Comparison of ENCODE assay signal across 37 cellular contexts in genomic region chr4:127126718-127127117, GRCh38.
"Had no signal": no experiment of that assay in that cellular context is flagged by ENCODE, and none has a peak within 500 bp of the region (broad histone marks: within the 10 kb centered on the region; RNA-seq: fewer than 3 reads in every experiment).

No MANE protein-coding gene starts in this region.

- H3K9me3 ChIP-seq: ascending aorta had no signal

- H3K36me3 Mint-ChIP-seq: activated CD8-positive, alpha-beta memory T cell treated with anti-CD3 and anti-CD28 coated beads, Interleukin-2, amount 10 ng/mL, durations not matched to agents 7 days and 5 days; activated naive CD4-positive, alpha-beta T cell treated with anti-CD3 and anti-CD28 coated beads, Interleukin-2, amount 10 ng/mL, durations not matched to agents 7 days and 5 days; activated naive CD4-positive, alpha-beta T cell treated with anti-CD3 and anti-CD28 coated beads, Interleukin-2, amount 50 U/mL, for 24 hours; activated naive CD8-positive, alpha-beta T cell; activated naive CD8-positive, alpha-beta T cell treated with anti-CD3 and anti-CD28 coated beads, Interleukin-2, amount 10 ng/mL, durations not matched to agents 7 days and 5 days; brain had no signal

- H3K4me3 ChIP-seq: ascending aorta, cardiac muscle cell had no signal

- ATAC-seq: activated CD4-positive, alpha-beta T cell treated with anti-CD3 and anti-CD28 coated beads for 36 hours; activated CD4-positive, CD25-positive, alpha-beta regulatory T cell treated with anti-CD3 and anti-CD28 coated beads, Interleukin-2, amount 50 U/mL, for 24 hours; activated CD8-positive, alpha-beta memory T cell treated with anti-CD3 and anti-CD28 coated beads, Interleukin-2, amount 10 ng/mL, durations not matched to agents 7 days and 5 days; activated CD8-positive, alpha-beta T cell treated with anti-CD3 and anti-CD28 coated beads, Interleukin-2, amount 10 ng/mL, durations not matched to agents 7 days and 5 days; activated naive CD8-positive, alpha-beta T cell treated with anti-CD3 and anti-CD28 coated beads, Interleukin-2, amount 50 U/mL, for 24 hours had no signal

- H3K4me3 Mint-ChIP-seq: activated CD4-positive, alpha-beta memory T cell treated with anti-CD3 and anti-CD28 coated beads, Interleukin-2, amount 10 ng/mL, durations not matched to agents 7 days and 5 days; activated CD4-positive, alpha-beta T cell treated with anti-CD3 and anti-CD28 coated beads for 36 hours; activated CD4-positive, alpha-beta T cell treated with anti-CD3 and anti-CD28 coated beads, Interleukin-2, amount 10 ng/mL, durations not matched to agents 7 days and 5 days; activated CD8-positive, alpha-beta memory T cell treated with anti-CD3 and anti-CD28 coated beads, Interleukin-2, amount 10 ng/mL, durations not matched to agents 7 days and 5 days; activated CD8-positive, alpha-beta T cell treated with anti-CD3 and anti-CD28 coated beads, Interleukin-2, amount 10 ng/mL, durations not matched to agents 7 days and 5 days; activated naive CD4-positive, alpha-beta T cell treated with anti-CD3 and anti-CD28 coated beads, Interleukin-2, amount 10 ng/mL, durations not matched to agents 7 days and 5 days; activated naive CD4-positive, alpha-beta T cell treated with anti-CD3 and anti-CD28 coated beads, Interleukin-2, amount 50 U/mL, for 24 hours; activated naive CD8-positive, alpha-beta T cell; activated naive CD8-positive, alpha-beta T cell treated with anti-CD3 and anti-CD28 coated beads, Interleukin-2, amount 10 ng/mL, durations not matched to agents 7 days and 5 days; activated naive CD8-positive, alpha-beta T cell treated with anti-CD3 and anti-CD28 coated beads, Interleukin-2, amount 50 U/mL, for 24 hours; activated T-cell treated with anti-CD3 and anti-CD28 coated beads, Interleukin-2, amount 50 U/mL, for 24 hours; brain; central memory CD8-positive, alpha-beta T cell; T-helper 1 cell treated with Interleukin-12 subunit alpha and Interleukin-12 subunit beta and Interleukin-4 antibody, amounts not matched to agents 30 μg/mL and 1 μg/mL, for 36 hours; T-helper 2 cell treated with Interferon-gamma antibody and Interleukin-4, amounts not matched to agents 5 μg/mL and 100 μg/mL, for 36 hours had no signal

- H3K4me1 ChIP-seq: ascending aorta had no signal

- DNase-seq: activated CD4-positive, alpha-beta memory T cell treated with anti-CD3 and anti-CD28 coated beads, Interleukin-2, amount 10 ng/mL, durations not matched to agents 7 days and 5 days; activated CD4-positive, alpha-beta T cell treated with anti-CD3 and anti-CD28 coated beads for 1 hour; activated CD4-positive, alpha-beta T cell treated with anti-CD3 and anti-CD28 coated beads for 36 hours; activated CD4-positive, alpha-beta T cell treated with anti-CD3 and anti-CD28 coated beads for 48 hours; activated CD4-positive, alpha-beta T cell treated with anti-CD3 and anti-CD28 coated beads, Interleukin-2, amount 10 ng/mL, durations not matched to agents 7 days and 5 days; activated CD4-positive, alpha-beta T cell treated with anti-CD3 and anti-CD28 coated beads, Interleukin-2, amount 50 U/mL, for 48 hours; activated CD4-positive, CD25-positive, alpha-beta regulatory T cell; activated CD8-positive, alpha-beta memory T cell treated with anti-CD3 and anti-CD28 coated beads for 24 hours; activated CD8-positive, alpha-beta memory T cell treated with anti-CD3 and anti-CD28 coated beads, Interleukin-2, amount 10 ng/mL, durations not matched to agents 7 days and 5 days; activated CD8-positive, alpha-beta memory T cell treated with anti-CD3 and anti-CD28 coated beads, Interleukin-2, amount 50 U/mL, for 48 hours; activated CD8-positive, alpha-beta T cell treated with anti-CD3 and anti-CD28 coated beads, Interleukin-2, amount 10 ng/mL, durations not matched to agents 7 days and 5 days; activated effector memory CD4-positive, alpha-beta T cell treated with Interleukin-2 at 50 U/mL for 16 hours; activated gamma-delta T cell; activated naive CD4-positive, alpha-beta T cell treated with anti-CD3 and anti-CD28 coated beads, Interleukin-2, amount 10 ng/mL, durations not matched to agents 7 days and 5 days; activated naive CD4-positive, alpha-beta T cell treated with Interleukin-2 at 50 U/mL for 16 hours; activated naive CD8-positive, alpha-beta T cell treated with anti-CD3 and anti-CD28 coated beads, Interleukin-2, amount 10 ng/mL, durations not matched to agents 7 days and 5 days; activated naive CD8-positive, alpha-beta T cell treated with anti-CD3 and anti-CD28 coated beads, Interleukin-2, amount 50 U/mL, for 24 hours; activated T-cell treated with anti-CD3 and anti-CD28 coated beads, Interleukin-2, amount 50 U/mL, for 24 hours; activated T-cell treated with anti-CD3 and anti-CD28 coated beads, Interleukin-2, amount 50 U/mL, for 48 hours; amygdala; anterior cingulate cortex; caudate nucleus; cerebellar nuclear complex; T-helper 1 cell; T-helper 2 cell; T-helper 9 cell had no signal

- H3K27me3 ChIP-seq: ascending aorta, cardiac muscle cell had no signal

- H3K27ac ChIP-seq: ascending aorta, cardiac muscle cell, VCaP had no signal

- H3K27ac Mint-ChIP-seq: activated CD4-positive, alpha-beta memory T cell treated with anti-CD3 and anti-CD28 coated beads, Interleukin-2, amount 10 ng/mL, durations not matched to agents 7 days and 5 days; activated CD4-positive, alpha-beta T cell treated with anti-CD3 and anti-CD28 coated beads for 36 hours; activated CD4-positive, alpha-beta T cell treated with anti-CD3 and anti-CD28 coated beads, Interleukin-2, amount 10 ng/mL, durations not matched to agents 7 days and 5 days; activated CD8-positive, alpha-beta memory T cell treated with anti-CD3 and anti-CD28 coated beads, Interleukin-2, amount 10 ng/mL, durations not matched to agents 7 days and 5 days; activated CD8-positive, alpha-beta T cell treated with anti-CD3 and anti-CD28 coated beads, Interleukin-2, amount 10 ng/mL, durations not matched to agents 7 days and 5 days; activated naive CD4-positive, alpha-beta T cell treated with anti-CD3 and anti-CD28 coated beads, Interleukin-2, amount 10 ng/mL, durations not matched to agents 7 days and 5 days; activated naive CD4-positive, alpha-beta T cell treated with anti-CD3 and anti-CD28 coated beads, Interleukin-2, amount 50 U/mL, for 24 hours; activated naive CD8-positive, alpha-beta T cell; activated naive CD8-positive, alpha-beta T cell treated with anti-CD3 and anti-CD28 coated beads, Interleukin-2, amount 10 ng/mL, durations not matched to agents 7 days and 5 days; activated naive CD8-positive, alpha-beta T cell treated with anti-CD3 and anti-CD28 coated beads, Interleukin-2, amount 50 U/mL, for 24 hours; activated T-cell treated with anti-CD3 and anti-CD28 coated beads, Interleukin-2, amount 50 U/mL, for 24 hours; activated T-helper 2 cell treated with anti-CD3 and anti-CD28 coated beads, Interferon-gamma antibody, Interleukin-2, Interleukin-4, amounts not matched to agents 10 μg/mL and 5 μg/mL and 100 μg/mL, durations not matched to agents 14 hours and 24 hours and 36 hours; brain; T-helper 1 cell treated with Interleukin-12 subunit alpha and Interleukin-12 subunit beta and Interleukin-4 antibody, amounts not matched to agents 30 μg/mL and 1 μg/mL, for 36 hours; T-helper 2 cell treated with Interferon-gamma antibody and Interleukin-4, amounts not matched to agents 5 μg/mL and 100 μg/mL, for 36 hours had no signal

- H3K4me1 Mint-ChIP-seq: activated CD4-positive, alpha-beta memory T cell treated with anti-CD3 and anti-CD28 coated beads, Interleukin-2, amount 10 ng/mL, durations not matched to agents 7 days and 5 days; activated CD4-positive, alpha-beta T cell treated with anti-CD3 and anti-CD28 coated beads for 36 hours; activated CD4-positive, alpha-beta T cell treated with anti-CD3 and anti-CD28 coated beads, Interleukin-2, amount 10 ng/mL, durations not matched to agents 7 days and 5 days; activated CD8-positive, alpha-beta memory T cell treated with anti-CD3 and anti-CD28 coated beads, Interleukin-2, amount 10 ng/mL, durations not matched to agents 7 days and 5 days; activated naive CD4-positive, alpha-beta T cell treated with anti-CD3 and anti-CD28 coated beads, Interleukin-2, amount 10 ng/mL, durations not matched to agents 7 days and 5 days; activated naive CD4-positive, alpha-beta T cell treated with anti-CD3 and anti-CD28 coated beads, Interleukin-2, amount 50 U/mL, for 24 hours; activated naive CD8-positive, alpha-beta T cell treated with anti-CD3 and anti-CD28 coated beads, Interleukin-2, amount 10 ng/mL, durations not matched to agents 7 days and 5 days; activated naive CD8-positive, alpha-beta T cell treated with anti-CD3 and anti-CD28 coated beads, Interleukin-2, amount 50 U/mL, for 24 hours; central memory CD8-positive, alpha-beta T cell had no signal

- H3K36me3 ChIP-seq: ascending aorta, cardiac muscle cell had no signal

- H3K27me3 Mint-ChIP-seq: activated CD4-positive, alpha-beta memory T cell treated with anti-CD3 and anti-CD28 coated beads, Interleukin-2, amount 10 ng/mL, durations not matched to agents 7 days and 5 days; activated CD4-positive, alpha-beta T cell treated with anti-CD3 and anti-CD28 coated beads for 36 hours; activated CD4-positive, alpha-beta T cell treated with anti-CD3 and anti-CD28 coated beads, Interleukin-2, amount 10 ng/mL, durations not matched to agents 7 days and 5 days; activated CD8-positive, alpha-beta memory T cell treated with anti-CD3 and anti-CD28 coated beads, Interleukin-2, amount 10 ng/mL, durations not matched to agents 7 days and 5 days; activated naive CD4-positive, alpha-beta T cell treated with anti-CD3 and anti-CD28 coated beads, Interleukin-2, amount 10 ng/mL, durations not matched to agents 7 days and 5 days; activated naive CD4-positive, alpha-beta T cell treated with anti-CD3 and anti-CD28 coated beads, Interleukin-2, amount 50 U/mL, for 24 hours; activated naive CD8-positive, alpha-beta T cell; activated naive CD8-positive, alpha-beta T cell treated with anti-CD3 and anti-CD28 coated beads, Interleukin-2, amount 10 ng/mL, durations not matched to agents 7 days and 5 days; activated naive CD8-positive, alpha-beta T cell treated with anti-CD3 and anti-CD28 coated beads, Interleukin-2, amount 50 U/mL, for 24 hours; activated T-cell treated with anti-CD3 and anti-CD28 coated beads, Interleukin-2, amount 50 U/mL, for 24 hours; brain; central memory CD8-positive, alpha-beta T cell had no signal

- H3K9me3 Mint-ChIP-seq: activated CD4-positive, alpha-beta memory T cell treated with anti-CD3 and anti-CD28 coated beads, Interleukin-2, amount 10 ng/mL, durations not matched to agents 7 days and 5 days; activated CD4-positive, alpha-beta T cell treated with anti-CD3 and anti-CD28 coated beads, Interleukin-2, amount 10 ng/mL, durations not matched to agents 7 days and 5 days had no signal
